Comparison of ENCODE assay signal across 9 cellular contexts in genomic region chr11:67272327-67273259, GRCh38. TPM values are rescaled to one million over a fixed set of nuclear protein-coding genes. Genes with fewer than 3 reads are reported as not detected.
DNase-seq lines count a peak whose midpoint lies in the region; TF ChIP-seq lines count a peak whose summit lies in the region.
"Had no signal": no experiment of that assay in that cellular context is flagged by ENCODE, and none has a peak within 500 bp of the region (broad histone marks: within the 10 kb centered on the region; RNA-seq: fewer than 3 reads in every experiment).

No MANE protein-coding gene starts in this region.

- H3K9me3 Mint-ChIP-seq in osteocyte (ENCODE audit: unreplicated experiment) = no peaks in the 10 kb centered on the region

- H3K4me1 ChIP-seq in adrenal gland (replicated peaks in 1 of 2) (peaks cover 69 to 100% of the 10 kb centered on the region in 2 donors), muscle layer of colon (ENCODE audit: insufficient read depth, low read length) (peaks cover 82% of the 10 kb centered on the region), uterus (peaks cover 19 to 50% of the 10 kb centered on the region in 2 donors)

- no peaks in the 10 kb centered on the region for H3K27me3 Mint-ChIP-seq in osteocyte (ENCODE audit: unreplicated experiment)
- H3K27me3 Mint-ChIP-seq: progenitor cell of endocrine pancreas had no signal

- H3K27ac Mint-ChIP-seq in osteocyte (ENCODE audit: unreplicated experiment) = no peak overlapping the region
- H3K27ac Mint-ChIP-seq: progenitor cell of endocrine pancreas had no signal

- H3K4me3 ChIP-seq in adrenal gland = no peak overlapping the region
- no peak overlapping the region for H3K4me3 ChIP-seq in muscle layer of colon (ENCODE audit: low read depth in 1 of 2, low read length in 2 of 2)
- no peak overlapping the region for H3K4me3 ChIP-seq in uterus

- H3K36me3 ChIP-seq in adrenal gland (replicated peaks in 1 of 2) = peaks cover 0 to 7% of the 10 kb centered on the region in 2 donors
- no peaks in the 10 kb centered on the region for H3K36me3 ChIP-seq in muscle layer of colon (ENCODE audit: insufficient read depth, low read length)
- H3K36me3 ChIP-seq in uterus = no peaks in the 10 kb centered on the region

- no peak overlapping the region for H3K9ac ChIP-seq in muscle layer of colon (ENCODE audit: low read length)

- intact Hi-C loops in adrenal gland (cut with DNase I) = no loop called here
- intact Hi-C loops in uterus (cut with DNase I; ENCODE audit: low total_unique reads) = no loop called here

- no peaks in the 10 kb centered on the region for H3K36me3 Mint-ChIP-seq in osteocyte (ENCODE audit: unreplicated experiment)

- no peak overlapping the region for H3K4me3 Mint-ChIP-seq in osteocyte (ENCODE audit: unreplicated experiment)

- no peak for TF ChIP-seq CTCF in adrenal gland (IDR thresholded peaks at IDR 0.05)
- TF ChIP-seq CTCF in uterus (IDR thresholded peaks at IDR 0.05) = no peak
- no peak for TF ChIP-seq CTCF in osteocyte (IDR thresholded peaks at IDR 0.05)

- TF ChIP-seq POLR2A in adrenal gland (IDR thresholded peaks at IDR 0.05) = no peak
- no peak for TF ChIP-seq POLR2A in uterus (IDR thresholded peaks at IDR 0.05)

- DNase-seq in stimulated activated CD4-positive, alpha-beta T cell treated with anti-CD3 and anti-CD28 coated beads, Interleukin-15, amount 100 ng/mL, for 24 hours = peak; percentile 71
- no peak for DNase-seq in stimulated activated CD4-positive, alpha-beta T cell treated with anti-CD3 and anti-CD28 coated beads, Interleukin-2, amount 100 ng/mL, for 48 hours
- DNase-seq in adrenal gland (peak in 3 of 7 donors; percentile 16 to 56 (median 33)), uterus (peak; percentile 16 to 25), osteocyte (ENCODE audit: extremely low spot score, unreplicated experiment) (no peak), COLO829 (ENCODE audit: low spot score) (no peak), occipital lobe (lab: John Stamatoyannopoulos, UW) (no peak)

- H3K9me3 ChIP-seq in adrenal gland (replicated peaks in 1 of 3) (no peaks in the 10 kb centered on the region), muscle layer of colon (ENCODE audit: low read length) (no peaks in the 10 kb centered on the region), uterus (no peaks in the 10 kb centered on the region)

- no peaks in the 10 kb centered on the region for H3K27me3 ChIP-seq in adrenal gland
- H3K27me3 ChIP-seq in muscle layer of colon (ENCODE audit: control insufficient read depth in 1 of 2, insufficient read depth in 2 of 2, low read length in 2 of 2) = no peaks in the 10 kb centered on the region
- no peaks in the 10 kb centered on the region for H3K27me3 ChIP-seq in uterus

- 52 to 67% (median 57%) methylated on average over 4 to 23 of the region's 23 CpGs for WGBS in adrenal gland, 4 donors

- peak overlapping the region in 3 of 5 donors; percentile 25 to 89 (median 80) for H3K27ac ChIP-seq in adrenal gland
- H3K27ac ChIP-seq in muscle layer of colon (ENCODE audit: low read depth, low read length) = peak overlapping the region; percentile 7
- H3K27ac ChIP-seq in uterus = peak overlapping the region; percentile 28 to 88

- peaks cover 71% of the 10 kb centered on the region for H3K4me1 Mint-ChIP-seq in osteocyte (ENCODE audit: unreplicated experiment)

RNA-seq across cellular contexts. Expression of gene GRK2, which starts 6.3 kb away (rescaled TPM):
- total RNA-seq in adrenal gland = 10 to 100 TPM; 43.4 to 73.7 (median 59.6) TPM
- polyA plus RNA-seq in adrenal gland = 100 to 1,000 TPM in 1 of 3 donors, 10 to 100 TPM in 2; 26.4 to 159 (median 71.3) TPM
- 10 to 100 TPM; 25.0 to 93.8 (median 64.2) TPM for total RNA-seq in uterus
- 41.5 and 45.0 TPM in 2 replicates for total RNA-seq in osteocyte
- total RNA-seq in occipital lobe = 44.9 TPM

RNA-seq across cellular contexts. Expression of gene ANKRD13D, which starts 16.5 kb away (rescaled TPM):
- total RNA-seq in adrenal gland (10 to 100 TPM in 7 of 8 donors, 1 to 10 TPM in 1; 9.2 to 52.9 (median 40.4) TPM), uterus (10 to 100 TPM in 3 of 4 donors, 1 to 10 TPM in 1; 7.4 to 63.7 (median 22.5) TPM), osteocyte (54.3 and 56.2 TPM in 2 replicates), occipital lobe (49.4 TPM)
- polyA plus RNA-seq in adrenal gland = 100 to 1,000 TPM in 1 of 3 donors, 10 to 100 TPM in 1, 1 to 10 TPM in 1; 8.7 to 205 (median 99.8) TPM

RNA-seq across cellular contexts. Expression of gene SSH3, which starts 30.7 kb away (rescaled TPM):
- total RNA-seq in adrenal gland (10 to 100 TPM; 10.8 to 31.2 (median 25.7) TPM), uterus (10 to 100 TPM in 3 of 4 donors, 1 to 10 TPM in 1; 7.7 to 48.8 (median 19.1) TPM), osteocyte (28.5 and 28.6 TPM in 2 replicates), occipital lobe (2.0 TPM)
- polyA plus RNA-seq in adrenal gland = 10 to 100 TPM in 2 of 3 donors, 1 to 10 TPM in 1; 4.2 to 35.2 (median 21.8) TPM

Comparison
In these comparisons a context has a peak if more than half of its experiments do, and no peak if none do; other contexts are left out.
1. DNase-seq: peak in stimulated activated CD4-positive, alpha-beta T cell treated with anti-CD3 and anti-CD28 coated beads, Interleukin-15, amount 100 ng/mL, for 24 hours (single experiment) and uterus (2 of 2); none in stimulated activated CD4-positive, alpha-beta T cell treated with anti-CD3 and anti-CD28 coated beads, Interleukin-2, amount 100 ng/mL, for 48 hours (0 of 2), osteocyte (single experiment), COLO829 (single experiment) and occipital lobe (single experiment).
2. H3K27ac ChIP-seq: peak in every context shown above with its lines; median percentile 80 in adrenal gland; 58 in uterus; 7 in muscle layer of colon.